ENCODE assay signal across 8 cellular contexts in the genomic region with DNA sequence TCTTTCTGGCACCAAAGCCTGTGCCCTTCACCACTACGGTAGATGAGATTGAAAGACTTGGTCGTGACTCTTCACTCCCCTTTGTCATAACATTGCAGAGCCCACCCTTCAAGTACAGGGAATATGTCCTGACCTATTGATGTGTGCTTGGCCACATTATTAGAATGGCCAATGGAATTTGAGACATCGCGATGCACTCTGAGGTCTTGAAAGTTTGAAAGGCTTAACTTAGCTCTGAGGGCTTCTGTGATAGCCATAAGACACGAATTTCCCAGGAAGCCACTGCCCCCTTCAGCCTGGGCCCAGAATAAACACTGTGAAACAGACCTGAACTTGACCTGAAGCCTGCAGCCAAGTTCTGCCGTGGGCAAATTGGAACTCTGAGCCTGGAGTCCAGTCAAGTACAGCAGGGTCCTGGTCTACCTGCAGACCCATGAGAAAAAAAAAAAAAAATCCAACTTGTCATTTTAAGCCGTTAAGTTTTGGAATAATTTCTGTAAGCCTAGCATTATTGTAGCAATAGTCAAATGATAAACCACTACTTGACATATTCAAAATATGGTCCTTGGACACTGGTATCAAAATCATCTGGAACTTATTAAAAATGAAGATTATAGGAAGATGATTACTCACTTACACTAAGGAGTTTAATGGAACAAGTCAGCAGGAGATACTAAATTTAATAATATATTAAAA. TPM values are rescaled to one million over a fixed set of nuclear protein-coding genes. Genes with fewer than 3 reads are reported as not detected.
DNase-seq lines count a peak whose midpoint lies in the region; ATAC-seq and TF ChIP-seq lines count a peak whose summit lies in the region.

No MANE protein-coding gene starts in this region.

- intact Hi-C loops in HCT116 (cut with micrococcal nuclease) (loop anchor here (1.0 to 5.0 kb wide), 3 partner anchors 160 to 383 kb away; a partner anchor contains a TSS), gastrocnemius medialis (cut with DNase I; ENCODE audit: low total_unique reads) (loop anchor here (2.0 kb wide), 1 partner anchor 384 kb away; a partner anchor contains a TSS)

- H3K4me3 ChIP-seq in HCT116 (replicated peaks in 1 of 2; ENCODE audit: low read depth in 1 of 2, low read length in 2 of 2) (no peak overlapping the region), right atrium auricular region (no peak overlapping the region), gastrocnemius medialis (peak overlapping the region in 2 of 4 donors; percentile 3 to 8)

- TF ChIP-seq POLR2A in HCT116 (IDR thresholded peaks at IDR 0.05; ENCODE audit: borderline replicate concordance, extremely low read depth, insufficient read depth, insufficient read length) (no peak), gastrocnemius medialis (IDR thresholded peaks at IDR 0.05) (no peak)

- TF ChIP-seq RAD21 in HCT116 (IDR thresholded peaks at IDR 0.05; ENCODE audit: low read depth), result peak; percentile 94

- DNase-seq in NCI-H1694 treated with DMSO at 0.1 percent for 48 hours (lab: John Stamatoyannopoulos, UW) (peak; percentile 31), NCI-H1694 (lab: John Stamatoyannopoulos, UW) (no peak), HCT116 (ENCODE audit: low read depth, low spot score) (peak; percentile 70), NCI-H69 (lab: John Stamatoyannopoulos, UW) (peak; percentile 59), amniotic epithelial cell (ENCODE audit: low read depth) (peak; percentile 77), right atrium auricular region (ENCODE audit: low spot score) (peak; percentile 79), gastrocnemius medialis (peak in 1 of 2 donors; percentile 75)
- no peak for DNase-seq in activated CD4-positive, CD25-positive, alpha-beta regulatory T cell (lab: John Stamatoyannopoulos, UW)

- H3K9me3 ChIP-seq in HCT116 (ENCODE audit: control insufficient read depth in 1 of 2, insufficient read depth in 1 of 2, low read depth in 1 of 2, low read length in 2 of 2) (no peaks in the 10 kb centered on the region), right atrium auricular region (no peaks in the 10 kb centered on the region), gastrocnemius medialis (no peaks in the 10 kb centered on the region)

- no TSS peak for BruUV-seq in HCT116 (replicated peaks; lab: Mats Ljungman, UMichigan)

- H2AFZ ChIP-seq in HCT116 (ENCODE audit: low read depth, low read length, poor library complexity, severe bottlenecking), result peak overlapping the region; percentile 99

- H3K27ac ChIP-seq in HCT116 (ENCODE audit: low read depth, low read length), result no peak overlapping the region
- no peak overlapping the region for H3K27ac ChIP-seq in right atrium auricular region
- H3K27ac ChIP-seq in gastrocnemius medialis, result peak overlapping the region in 1 of 4 donors; percentile 29

- POLR2A ChIA-PET in HCT116 (lab: Charles Lee), result interaction anchor here (0.6 kb wide), 1 partner anchor 384 kb away, joined by 3 read pairs; a partner anchor contains a TSS

- peak; percentile 97 for ATAC-seq in HCT116
- ATAC-seq in gastrocnemius medialis, result peak; percentile 63 to 79

- no peaks in the 10 kb centered on the region for H4K20me1 ChIP-seq in HCT116 (ENCODE audit: insufficient read depth)

- TF ChIP-seq CTCF in HCT116 (IDR thresholded peaks at IDR 0.05 in 2 of 3, conservative IDR thresholded peaks at IDR 0.05 in 1 of 3; ENCODE audit: borderline replicate concordance in 1 of 3, insufficient read depth in 1 of 3, low read depth in 2 of 3, low read length in 2 of 3) (peak; percentile 78 to 82 (median 79)), right atrium auricular region (IDR thresholded peaks at IDR 0.05) (peak; percentile 47 to 80), gastrocnemius medialis (IDR thresholded peaks at IDR 0.05 in 4 of 5, conservative IDR thresholded peaks at IDR 0.05 in 1 of 5) (peak; percentile 53 to 72 (median 62))

- no peak overlapping the region for H3K9ac ChIP-seq in HCT116 (ENCODE audit: low read length)

- H3K36me3 ChIP-seq in HCT116 (ENCODE audit: control insufficient read depth in 1 of 2, insufficient read depth in 2 of 2, low read length in 2 of 2) (no peaks in the 10 kb centered on the region), right atrium auricular region (no peaks in the 10 kb centered on the region), gastrocnemius medialis (no peaks in the 10 kb centered on the region)

- H3K4me2 ChIP-seq in HCT116 (ENCODE audit: low read length), result peak overlapping the region; percentile 60

- no peaks in the 10 kb centered on the region for H3K79me2 ChIP-seq in HCT116 (ENCODE audit: insufficient read depth, low read length)

- RAD21 ChIA-PET in HCT116 (lab: Charles Lee; ENCODE audit: low non-redundant PET in 1 of 2, low total read pairs in 2 of 2, uncharacterized antibody in 2 of 2, unreplicated experiment in 2 of 2), result interaction anchor here (0.8 to 1.2 kb wide), 5 partner anchors 37 to 398 kb away, joined by 3 to 8 read pairs (median 4); a partner anchor contains a TSS

- in situ Hi-C loops in gastrocnemius medialis (cut with MboI; ENCODE audit: low sequenced_read_pairs in 4 of 4), result loop anchor here (10.0 to 25.0 kb wide), 3 partner anchors 280 to 380 kb away; a partner anchor contains a TSS

- no peaks in the 10 kb centered on the region for H3K27me3 ChIP-seq in HCT116 (ENCODE audit: insufficient read depth, low read length)
- H3K27me3 ChIP-seq in right atrium auricular region, result no peaks in the 10 kb centered on the region
- no peaks in the 10 kb centered on the region for H3K27me3 ChIP-seq in gastrocnemius medialis

- H3K9me2 ChIP-seq in HCT116 (ENCODE audit: insufficient read depth), result no peaks in the 10 kb centered on the region

- H3K4me1 ChIP-seq in HCT116 (ENCODE audit: control insufficient read depth in 1 of 2, insufficient read depth in 2 of 2, low read length in 2 of 2) (peaks cover 0 to 7% of the 10 kb centered on the region in 2 experiments; a peak in 2 of 4 replicates), right atrium auricular region (no peaks in the 10 kb centered on the region), gastrocnemius medialis (peaks cover 15 to 21% of the 10 kb centered on the region in 2 donors)

- CTCF ChIA-PET in HCT116 (lab: Charles Lee), result interaction anchor here (1.0 to 2.0 kb wide), 3 partner anchors 10 to 631 kb away, joined by 3 to 25 read pairs (median 3); a partner anchor contains a TSS

TF ChIP-seq in HCT116, 20 proteins besides CTCF, POLR2A, EP300 and RAD21:
- TF ChIP-seq CBX3 (IDR thresholded peaks at IDR 0.05; ENCODE audit: low read depth) (0 out of 2 replicates have a peak, but pooled peaks have one; percentile 36), ZNF274 (IDR thresholded peaks at IDR 0.05; ENCODE audit: low read depth, low read length) (no peak), SIN3A (IDR thresholded peaks at IDR 0.05; ENCODE audit: low read depth) (no peak)

RNA-seq across cellular contexts. Expression of a gene that starts 36.9 kb away (rescaled TPM):
- total RNA-seq in HCT116 (2021; ENCODE audit: unreplicated experiment) (22.3 TPM), right atrium auricular region (10 to 100 TPM; 12.1 to 25.2 TPM), gastrocnemius medialis (10 to 100 TPM; 11.0 to 31.1 (median 17.3) TPM)
- polyA plus RNA-seq in HCT116 (2012), result 21.5 and 22.3 TPM in 2 replicates

Comparison
In these comparisons a context has a peak if more than half of its experiments do, and no peak if none do; other contexts are left out.
1. DNase-seq: peak in NCI-H1694 treated with DMSO at 0.1 percent for 48 hours (single experiment), HCT116 (single experiment), NCI-H69 (single experiment), amniotic epithelial cell (single experiment) and right atrium auricular region (single experiment); none in NCI-H1694 (single experiment) and activated CD4-positive, CD25-positive, alpha-beta regulatory T cell (0 of 4).
2. Peak in every context shown above with its lines, with median percentiles within 50 percentile points of each other: CTCF ChIP-seq.